23 cellular contexts compared by ENCODE assay signal in the genomic region with DNA sequence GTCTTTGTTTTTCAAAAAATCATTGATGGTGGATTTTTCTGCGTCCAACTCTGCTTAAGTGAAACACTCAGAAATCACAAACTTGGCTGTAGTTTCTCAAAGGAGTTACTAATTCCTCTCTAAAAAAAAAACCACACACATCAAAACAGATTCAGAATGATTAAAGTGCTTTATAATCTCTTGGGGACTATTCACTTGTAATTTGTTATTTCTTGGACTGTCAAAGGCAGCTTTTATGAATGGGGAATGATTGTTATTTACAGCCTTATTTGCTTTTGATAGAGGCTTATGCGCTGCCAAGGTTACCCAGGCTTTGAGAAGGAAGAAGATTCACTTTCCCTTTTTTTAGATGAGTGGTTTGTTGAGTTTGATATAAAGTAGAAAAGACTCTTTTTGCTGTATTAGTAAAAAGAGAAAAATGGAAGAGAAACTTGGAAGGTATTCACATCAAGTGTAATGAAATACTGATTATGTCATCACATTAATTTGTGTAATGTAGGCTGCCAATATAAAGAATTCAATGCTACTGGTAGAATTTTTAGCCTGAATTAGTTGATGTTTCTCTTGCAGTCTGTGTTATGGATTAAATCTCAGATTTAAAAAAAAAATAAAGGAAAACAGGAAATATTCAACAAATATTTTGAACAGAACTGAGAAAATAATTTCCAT.
DNase-seq lines count a peak whose midpoint lies in the region; ATAC-seq and TF ChIP-seq lines count a peak whose summit lies in the region.
"Had no signal": no experiment of that assay in that cellular context is flagged by ENCODE, and none has a peak within 500 bp of the region (broad histone marks: within the 10 kb centered on the region; RNA-seq: fewer than 3 reads in every experiment).

No MANE protein-coding gene starts in this region.

- H3K27me3 Mint-ChIP-seq in nephron (ENCODE audit: low read depth), result no peaks in the 10 kb centered on the region

- H3K4me3 ChIP-seq in SK-N-MC, result peak overlapping the region; percentile 16; the same call in 1 of the 2 replicates
- H3K4me3 ChIP-seq: SJCRH30 had no signal

- in situ Hi-C loops in G401 (cut with HindIII; ENCODE audit: low sequenced_read_pairs), result no loop called here

- H3K9ac ChIP-seq in SK-N-MC (ENCODE audit: insufficient read length), result no peak overlapping the region

- no peak overlapping the region for H3K27ac ChIP-seq in SK-N-MC
- H3K27ac ChIP-seq: HL-60, SJCRH30 had no signal

- peak overlapping the region; percentile 10 to 40 (median 30) for H3K27ac Mint-ChIP-seq in nephron
- H3K27ac Mint-ChIP-seq: CD8-positive, alpha-beta T cell; HFFc6 had no signal

- ATAC-seq in HG02970 (IDR thresholded peaks at IDR 0.05; ENCODE audit: low FRiP score, unreplicated experiment), result no peak
- ATAC-seq: CD8-positive, alpha-beta T cell had no signal

- peak; percentile 39 for DNase-seq in NCI-H146 (lab: John Stamatoyannopoulos, UW)
- DNase-seq in NCI-H146 treated with DMSO at 0.1 percent for 48 hours (lab: John Stamatoyannopoulos, UW; ENCODE audit: unreplicated experiment), result no peak
- DNase-seq in COLO829 (ENCODE audit: low spot score), result peak; percentile 40
- DNase-seq in SK-N-MC (ENCODE audit: low read depth, low spot score), result no peak
- DNase-seq in G401 (ENCODE audit: low spot score), result no peak
- DNase-seq in cerebellar cortex (ENCODE audit: low spot score), result no peak
- DNase-seq: 8988T; AML-193; C1 segment of cervical spinal cord; Calu3; CD8-positive, alpha-beta T cell; DMS153; HFFc6; KG1; NCI-H1092; NCI-H1694; NCI-H2081; NCI-H774; SJCRH30; T-helper 1 cell had no signal

- H3K9me3 Mint-ChIP-seq in nephron, result peaks cover 8% of the 10 kb centered on the region

- H3K9me3 ChIP-seq in SK-N-MC (ENCODE audit: low read depth, low read length), result no peaks in the 10 kb centered on the region

- H3K4me3 Mint-ChIP-seq in nephron, result no peak overlapping the region
- H3K4me3 Mint-ChIP-seq: CD8-positive, alpha-beta T cell; HFFc6 had no signal

- H3K36me3 Mint-ChIP-seq in nephron (ENCODE audit: low read depth), result no peaks in the 10 kb centered on the region
- H3K36me3 Mint-ChIP-seq: CD8-positive, alpha-beta T cell had no signal

- TF ChIP-seq CTCF in nephron (IDR thresholded peaks at IDR 0.05; ENCODE audit: unreplicated experiment in 3 of 3), result no peak

- H3K36me3 ChIP-seq in SK-N-MC (ENCODE audit: insufficient read depth, low read length), result no peaks in the 10 kb centered on the region
- H3K36me3 ChIP-seq: SJCRH30 had no signal

- H3K4me1 Mint-ChIP-seq in nephron, result peaks cover 15% of the 10 kb centered on the region

Comparison
In these comparisons a context has a peak if more than half of its experiments do, and no peak if none do; other contexts are left out.
1. DNase-seq: peak in NCI-H146 (single experiment) and COLO829 (single experiment); none in NCI-H146 treated with DMSO at 0.1 percent for 48 hours (single experiment), SK-N-MC (single experiment), G401 (single experiment) and cerebellar cortex (single experiment).